In the genomic region with DNA sequence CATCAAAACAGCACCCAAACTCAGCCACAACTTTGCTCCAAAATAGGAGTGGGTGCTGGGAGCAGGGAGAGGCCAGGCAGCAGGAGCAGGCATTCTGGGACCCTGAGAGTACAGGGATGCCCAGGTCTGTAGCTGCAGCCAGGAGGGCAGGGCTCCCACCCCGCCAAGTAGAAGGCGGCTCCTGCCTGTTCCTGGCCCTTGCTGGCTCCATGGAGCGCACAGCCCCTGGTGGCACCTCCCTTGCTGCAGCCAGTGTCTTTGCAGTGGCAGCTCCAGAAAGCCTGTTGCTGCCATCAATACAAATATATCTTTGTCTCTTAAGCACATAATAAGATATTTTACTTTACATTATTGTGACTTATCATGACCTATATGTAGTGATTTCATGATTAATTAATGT, we compare ENCODE assay signal across 28 cellular contexts.
"Had no signal": no experiment of that assay in that cellular context is flagged by ENCODE, and none has a peak within 500 bp of the region (broad histone marks: within the 10 kb centered on the region; RNA-seq: fewer than 3 reads in every experiment).

No MANE protein-coding gene starts in this region.

- H3K4me1 ChIP-seq: left ventricle myocardium inferior, vagina had no signal

- H3K36me3 Mint-ChIP-seq: stimulated activated effector memory CD8-positive, alpha-beta T cell treated with anti-CD3 and anti-CD28 coated beads, Interleukin-12 subunit alpha, Interleukin-12 subunit beta, amount 100 ng/mL, for 72 hours; type B pancreatic cell had no signal

- H3K36me3 ChIP-seq: left ventricle myocardium inferior, neutrophil, ovary, vagina had no signal

- H3K27me3 Mint-ChIP-seq: activated CD4-positive, alpha-beta memory T cell treated with anti-CD3 and anti-CD28 coated beads, Interleukin-2, amount 10 ng/mL, durations not matched to agents 7 days and 5 days; activated CD4-positive, alpha-beta T cell treated with anti-CD3 and anti-CD28 coated beads, Interleukin-2, amount 10 ng/mL, durations not matched to agents 7 days and 5 days; activated T-cell treated with anti-CD3 and anti-CD28 coated beads, Interleukin-2, amount 50 U/mL, for 24 hours; activated T-helper 17 cell treated with anti-CD3 and anti-CD28 coated beads, Interleukin-2, amount 50 U/mL, for 72 hours; natural killer cell treated with Interleukin-12 subunit alpha and Interleukin-12 subunit beta and Interleukin-15 and Interleukin-18, amount 100 ng/mL, for 72 hours; progenitor cell of endocrine pancreas; stimulated activated naive CD8-positive, alpha-beta T cell treated with anti-CD3 and anti-CD28 coated beads, Interleukin-15, Interleukin-2, amounts not matched to agents 100 ng/mL and 50 ng/mL, for 24 hours; type B pancreatic cell had no signal

- ATAC-seq: activated T-helper 17 cell treated with anti-CD3 and anti-CD28 coated beads, Interleukin-2, amount 50 U/mL, for 72 hours; body of pancreas; mucosa of descending colon; natural killer cell treated with Interleukin-12 subunit alpha and Interleukin-12 subunit beta and Interleukin-15 and Interleukin-18, amount 100 ng/mL, for 72 hours; sciatic nerve; stimulated activated effector memory CD8-positive, alpha-beta T cell treated with anti-CD3 and anti-CD28 coated beads, Interleukin-12 subunit alpha, Interleukin-12 subunit beta, amount 100 ng/mL, for 72 hours had no signal

- H3K9me3 Mint-ChIP-seq: activated CD4-positive, alpha-beta memory T cell treated with anti-CD3 and anti-CD28 coated beads, Interleukin-2, amount 10 ng/mL, durations not matched to agents 7 days and 5 days; activated T-cell treated with anti-CD3 and anti-CD28 coated beads, Interleukin-2, amount 50 U/mL, for 24 hours; activated T-helper 17 cell treated with anti-CD3 and anti-CD28 coated beads, Interleukin-2, amount 50 U/mL, for 72 hours; stimulated activated naive CD8-positive, alpha-beta T cell treated with anti-CD3 and anti-CD28 coated beads, Interleukin-15, Interleukin-2, amounts not matched to agents 100 ng/mL and 50 ng/mL, for 24 hours; type B pancreatic cell had no signal

- H3K27ac ChIP-seq: body of pancreas, left ventricle myocardium inferior, neutrophil, ovary, skin epidermis, vagina had no signal

- DNase-seq: activated CD4-positive, alpha-beta memory T cell treated with anti-CD3 and anti-CD28 coated beads, Interleukin-2, amount 10 ng/mL, durations not matched to agents 7 days and 5 days; activated CD4-positive, alpha-beta T cell treated with anti-CD3 and anti-CD28 coated beads for 1 hour; activated CD4-positive, alpha-beta T cell treated with anti-CD3 and anti-CD28 coated beads, Interleukin-2, amount 10 ng/mL, durations not matched to agents 7 days and 5 days; activated CD8-positive, alpha-beta memory T cell treated with anti-CD3 and anti-CD28 coated beads, Interleukin-2, amount 50 U/mL, for 48 hours; activated gamma-delta T cell treated with Interleukin-2 at 50 U/mL for 16 hours; activated naive CD4-positive, alpha-beta T cell treated with anti-CD3 and anti-CD28 coated beads, Interleukin-2, amount 50 U/mL, for 16 hours; activated T-cell treated with anti-CD3 and anti-CD28 coated beads, Interleukin-2, amount 50 U/mL, for 24 hours; anterior cingulate cortex; body of pancreas; dermis blood vessel endothelial cell; effector CD4-positive, alpha-beta T cell; left ventricle myocardium inferior; ovary; stimulated activated CD4-positive, alpha-beta T cell treated with anti-CD3 and anti-CD28 coated beads, Interleukin-4, amount 100 ng/mL, for 24 hours; T-helper 9 cell had no signal

- H3K27ac Mint-ChIP-seq: activated CD4-positive, alpha-beta memory T cell treated with anti-CD3 and anti-CD28 coated beads, Interleukin-2, amount 10 ng/mL, durations not matched to agents 7 days and 5 days; activated CD4-positive, alpha-beta T cell treated with anti-CD3 and anti-CD28 coated beads, Interleukin-2, amount 10 ng/mL, durations not matched to agents 7 days and 5 days; activated T-cell treated with anti-CD3 and anti-CD28 coated beads, Interleukin-2, amount 50 U/mL, for 24 hours; activated T-helper 17 cell treated with anti-CD3 and anti-CD28 coated beads, Interleukin-2, amount 50 U/mL, for 72 hours; natural killer cell treated with Interleukin-12 subunit alpha and Interleukin-12 subunit beta and Interleukin-15 and Interleukin-18, amount 100 ng/mL, for 72 hours; stimulated activated effector memory CD8-positive, alpha-beta T cell treated with anti-CD3 and anti-CD28 coated beads, Interleukin-12 subunit alpha, Interleukin-12 subunit beta, amount 100 ng/mL, for 72 hours; stimulated activated naive CD8-positive, alpha-beta T cell treated with anti-CD3 and anti-CD28 coated beads, Interleukin-15, Interleukin-2, amounts not matched to agents 100 ng/mL and 50 ng/mL, for 24 hours; T-helper 1 cell treated with Interleukin-12 subunit alpha and Interleukin-12 subunit beta and Interleukin-4 antibody, amounts not matched to agents 30 μg/mL and 1 μg/mL, for 36 hours; type B pancreatic cell had no signal

- H3K4me3 Mint-ChIP-seq: activated CD4-positive, alpha-beta memory T cell treated with anti-CD3 and anti-CD28 coated beads, Interleukin-2, amount 10 ng/mL, durations not matched to agents 7 days and 5 days; activated CD4-positive, alpha-beta T cell treated with anti-CD3 and anti-CD28 coated beads, Interleukin-2, amount 10 ng/mL, durations not matched to agents 7 days and 5 days; activated T-cell treated with anti-CD3 and anti-CD28 coated beads, Interleukin-2, amount 50 U/mL, for 24 hours; activated T-helper 17 cell treated with anti-CD3 and anti-CD28 coated beads, Interleukin-2, amount 50 U/mL, for 72 hours; natural killer cell treated with Interleukin-12 subunit alpha and Interleukin-12 subunit beta and Interleukin-15 and Interleukin-18, amount 100 ng/mL, for 72 hours; stimulated activated effector memory CD8-positive, alpha-beta T cell treated with anti-CD3 and anti-CD28 coated beads, Interleukin-12 subunit alpha, Interleukin-12 subunit beta, amount 100 ng/mL, for 72 hours; stimulated activated naive CD8-positive, alpha-beta T cell treated with anti-CD3 and anti-CD28 coated beads, Interleukin-15, Interleukin-2, amounts not matched to agents 100 ng/mL and 50 ng/mL, for 24 hours; T-helper 1 cell treated with Interleukin-12 subunit alpha and Interleukin-12 subunit beta and Interleukin-4 antibody, amounts not matched to agents 30 μg/mL and 1 μg/mL, for 36 hours; type B pancreatic cell had no signal

- H3K4me3 ChIP-seq: body of pancreas, left ventricle myocardium inferior, lung, mucosa of descending colon, ovary, skin epidermis, vagina had no signal

- H3K9me3 ChIP-seq: body of pancreas, left ventricle myocardium inferior, mucosa of descending colon, neutrophil, ovary, vagina had no signal

- H3K27me3 ChIP-seq: body of pancreas, neutrophil, ovary, vagina had no signal

- H3K4me1 Mint-ChIP-seq: activated CD4-positive, alpha-beta memory T cell treated with anti-CD3 and anti-CD28 coated beads, Interleukin-2, amount 10 ng/mL, durations not matched to agents 7 days and 5 days; activated CD4-positive, alpha-beta T cell treated with anti-CD3 and anti-CD28 coated beads, Interleukin-2, amount 10 ng/mL, durations not matched to agents 7 days and 5 days; activated T-helper 17 cell treated with anti-CD3 and anti-CD28 coated beads, Interleukin-2, amount 50 U/mL, for 72 hours; stimulated activated effector memory CD8-positive, alpha-beta T cell treated with anti-CD3 and anti-CD28 coated beads, Interleukin-12 subunit alpha, Interleukin-12 subunit beta, amount 100 ng/mL, for 72 hours had no signal
